In genomic region chr3:101677436-101678286, GRCh38 we compare ENCODE assay signal across 8 cellular contexts. TPM values are rescaled to one million over a fixed set of nuclear protein-coding genes. Genes with fewer than 3 reads are reported as not detected.
DNase-seq lines count a peak whose midpoint lies in the region; ATAC-seq and TF ChIP-seq lines count a peak whose summit lies in the region.

No MANE protein-coding gene starts in this region.

- ATAC-seq in GM21367 (IDR thresholded peaks at IDR 0.05; ENCODE audit: unreplicated experiment) (no peak), HG02884 (IDR thresholded peaks at IDR 0.05; ENCODE audit: unreplicated experiment) (no peak)

- peak; percentile 47 for DNase-seq in H9
- DNase-seq in activated CD4-positive, alpha-beta memory T cell treated with anti-CD3 and anti-CD28 coated beads, Interleukin-2, amount 10 ng/mL, durations not matched to agents 7 days and 5 days, result no peak
- no peak for DNase-seq in glutamatergic neuron
- no peak for DNase-seq in mucosa of gallbladder (ENCODE audit: low spot score)
- no peak for DNase-seq in AML-193 (lab: John Stamatoyannopoulos, UW)

- no peak overlapping the region for H2BK12ac ChIP-seq in H9 (ENCODE audit: insufficient read length, low read depth, low read length)

- H3K4me2 ChIP-seq in H9 (ENCODE audit: insufficient read depth, insufficient read length, low read length), result peak overlapping the region; percentile 24

- H3K4me3 ChIP-seq in skeletal muscle tissue (ENCODE audit: low read length in 3 of 3), result peak overlapping the region; percentile 57 to 90 (median 76)

- no peak overlapping the region for H3K14ac ChIP-seq in H9 (ENCODE audit: insufficient read depth, low read length)

- no peak overlapping the region for H2BK5ac ChIP-seq in H9 (ENCODE audit: insufficient read length, low read length)

- no peak overlapping the region for H3K56ac ChIP-seq in H9 (ENCODE audit: insufficient read length, low read depth, low read length)

- H3K9me3 ChIP-seq in H9 (ENCODE audit: control insufficient read depth, low read depth, low read length) (no peaks in the 10 kb centered on the region), skeletal muscle tissue (ENCODE audit: control insufficient read depth in 3 of 3, low read length in 3 of 3) (no peaks in the 10 kb centered on the region)

- H2BK15ac ChIP-seq in H9 (ENCODE audit: low read depth, low read length), result no peak overlapping the region

- H3K27ac ChIP-seq in H9 (ENCODE audit: insufficient read length, low read depth, low read length), result no peak overlapping the region
- peak overlapping the region; percentile 93 for H3K27ac ChIP-seq in skeletal muscle tissue (ENCODE audit: low read depth, low read length)

- TF ChIP-seq CTCF in H9 (conservative IDR thresholded peaks at IDR 0.05) (no peak), glutamatergic neuron (IDR thresholded peaks at IDR 0.05; ENCODE audit: partially characterized antibody, unreplicated experiment) (peak; percentile 8)

- POLR2A ChIA-PET in activated CD4-positive, alpha-beta memory T cell treated with anti-CD3 and anti-CD28 coated beads, Interleukin-2, amount 10 ng/mL, durations not matched to agents 7 days and 5 days (lab: Charles Lee), result interaction anchor here (0.8 to 4.1 kb wide), 15 partner anchors 9 to 1276 kb away, joined by 3 to 100 read pairs (median 6); partner anchors contain the start of genes CEP97, NFKBIZ, NXPE3 and PCNP

- H3K79me1 ChIP-seq in H9 (ENCODE audit: insufficient read depth, low read depth, low read length, poor library complexity, severe bottlenecking), result no peaks in the 10 kb centered on the region

- CTCF ChIA-PET in activated CD4-positive, alpha-beta memory T cell treated with anti-CD3 and anti-CD28 coated beads, Interleukin-2, amount 10 ng/mL, durations not matched to agents 7 days and 5 days (lab: Charles Lee), result interaction anchor here (1.4 to 3.1 kb wide), 2 partner anchors 9 to 47 kb away, joined by 3 to 18 read pairs; partner anchors contain the start of genes CEP97 and RPL24

- H4K91ac ChIP-seq in H9 (ENCODE audit: insufficient read length, low read depth, low read length), result no peak overlapping the region

- H3K9ac ChIP-seq in H9 (ENCODE audit: extremely low read depth, insufficient read length, low read length), result no peak overlapping the region
- H3K9ac ChIP-seq in skeletal muscle tissue (ENCODE audit: low read depth in 1 of 3, low read length in 3 of 3), result peak overlapping the region; percentile 58 to 99 (median 85)

- H2AK5ac ChIP-seq in H9 (ENCODE audit: insufficient read length, low read length), result no peak overlapping the region

- H3K27ac Mint-ChIP-seq in H9 (peak overlapping the region; percentile 87 to 98 (median 93); a peak in 5 of 7 replicates), glutamatergic neuron (ENCODE audit: unreplicated experiment) (peak overlapping the region; percentile 25)
- peak overlapping the region; percentile 97 for H3K27ac Mint-ChIP-seq in activated CD4-positive, alpha-beta memory T cell treated with anti-CD3 and anti-CD28 coated beads, Interleukin-2, amount 10 ng/mL, durations not matched to agents 7 days and 5 days

- H3K36me3 Mint-ChIP-seq in H9 (ENCODE audit: insufficient read depth in 1 of 3, low read depth in 3 of 3) (peaks cover 30 to 35% (median 32%) of the 10 kb centered on the region in 3 experiments), glutamatergic neuron (ENCODE audit: unreplicated experiment) (no peaks in the 10 kb centered on the region)
- H3K36me3 Mint-ChIP-seq in activated CD4-positive, alpha-beta memory T cell treated with anti-CD3 and anti-CD28 coated beads, Interleukin-2, amount 10 ng/mL, durations not matched to agents 7 days and 5 days (ENCODE audit: low read depth), result peaks cover 54% of the 10 kb centered on the region

- H2AFZ ChIP-seq in H9 (ENCODE audit: low read length), result no peak overlapping the region

- WGBS in H9 (ENCODE audit: extremely low coverage, insufficient read length, low lambda C conversion rate), result no CpG with 5 or more reads among the region's 29 CpGs

- H3K36me3 ChIP-seq in skeletal muscle tissue (ENCODE audit: control insufficient read depth in 3 of 3, insufficient read depth in 3 of 3, low read length in 3 of 3), result peaks cover 20 to 26% (median 21%) of the 10 kb centered on the region in 3 donors

- no peak overlapping the region for H3K23ac ChIP-seq in H9 (ENCODE audit: insufficient read length, low read depth, low read length)

- H3T11ph ChIP-seq in H9 (ENCODE audit: low read length), result no peak overlapping the region

- H3K4me3 Mint-ChIP-seq in H9 (peak overlapping the region; percentile 93 to 94), glutamatergic neuron (ENCODE audit: unreplicated experiment) (peak overlapping the region; percentile 83)
- H3K4me3 Mint-ChIP-seq in activated CD4-positive, alpha-beta memory T cell treated with anti-CD3 and anti-CD28 coated beads, Interleukin-2, amount 10 ng/mL, durations not matched to agents 7 days and 5 days, result peak overlapping the region; percentile 82

- H3K4me1 ChIP-seq in H9 (ENCODE audit: insufficient read depth, low read length), result no peaks in the 10 kb centered on the region
- peaks cover 9 to 18% (median 18%) of the 10 kb centered on the region in 3 donors for H3K4me1 ChIP-seq in skeletal muscle tissue (ENCODE audit: control insufficient read depth in 3 of 3, insufficient read depth in 3 of 3, low read length in 3 of 3)

- H4K20me1 ChIP-seq in H9 (ENCODE audit: control insufficient read depth, insufficient read depth, insufficient read length), result no peaks in the 10 kb centered on the region

- H3K27me3 ChIP-seq in H9 (ENCODE audit: insufficient read depth, low read length), result no peaks in the 10 kb centered on the region
- no peaks in the 10 kb centered on the region for H3K27me3 ChIP-seq in skeletal muscle tissue (ENCODE audit: control insufficient read depth in 3 of 3, insufficient read depth in 3 of 3, low read length in 3 of 3)

- no peaks in the 10 kb centered on the region for H3K9me3 Mint-ChIP-seq in H9
- no peaks in the 10 kb centered on the region for H3K9me3 Mint-ChIP-seq in activated CD4-positive, alpha-beta memory T cell treated with anti-CD3 and anti-CD28 coated beads, Interleukin-2, amount 10 ng/mL, durations not matched to agents 7 days and 5 days
- peaks cover 6% of the 10 kb centered on the region for H3K9me3 Mint-ChIP-seq in glutamatergic neuron (ENCODE audit: unreplicated experiment)

- H4K5ac ChIP-seq in H9 (ENCODE audit: insufficient read length, low read depth, low read length), result no peak overlapping the region

- H2BK120ac ChIP-seq in H9 (ENCODE audit: low read depth, low read length, poor library complexity, severe bottlenecking), result no peak overlapping the region

- H3K4ac ChIP-seq in H9 (ENCODE audit: low read depth, low read length), result no peak overlapping the region

- H3K27me3 Mint-ChIP-seq in H9 (ENCODE audit: low read depth) (peaks cover 1% of the 10 kb centered on the region; the same call in 1 of the 2 replicates), glutamatergic neuron (ENCODE audit: unreplicated experiment) (peaks cover 8% of the 10 kb centered on the region)
- no peaks in the 10 kb centered on the region for H3K27me3 Mint-ChIP-seq in activated CD4-positive, alpha-beta memory T cell treated with anti-CD3 and anti-CD28 coated beads, Interleukin-2, amount 10 ng/mL, durations not matched to agents 7 days and 5 days

- no peak overlapping the region for H4K8ac ChIP-seq in H9 (replicated peaks; ENCODE audit: insufficient read length, low read depth, low read length)

- no peaks in the 10 kb centered on the region for H3K23me2 ChIP-seq in H9 (ENCODE audit: insufficient read length, low read depth, low read length, poor library complexity, severe bottlenecking)

- peaks cover 14 to 23% of the 10 kb centered on the region in 2 experiments for H3K4me1 Mint-ChIP-seq in H9
- H3K4me1 Mint-ChIP-seq in activated CD4-positive, alpha-beta memory T cell treated with anti-CD3 and anti-CD28 coated beads, Interleukin-2, amount 10 ng/mL, durations not matched to agents 7 days and 5 days, result peaks cover 57% of the 10 kb centered on the region
- H3K4me1 Mint-ChIP-seq in glutamatergic neuron (ENCODE audit: low read depth, unreplicated experiment), result peaks cover 7% of the 10 kb centered on the region

- H2BK20ac ChIP-seq in H9 (ENCODE audit: low read depth, low read length, poor library complexity, severe bottlenecking), result no peak overlapping the region

- peaks cover 11% of the 10 kb centered on the region; the same call in 1 of the 2 replicates for H3K79me2 ChIP-seq in H9 (ENCODE audit: insufficient read depth, low read length)

- no peak overlapping the region for H3K18ac ChIP-seq in H9 (ENCODE audit: insufficient read length, low read depth, low read length)

RNA-seq across cellular contexts. Expression of gene ZBTB11, which starts 0.7 kb away (rescaled TPM):
- total RNA-seq in H9 (2021) (14.8 and 15.8 TPM in 2 replicates), glutamatergic neuron (ENCODE audit: unreplicated experiment) (15.7 TPM), skeletal muscle tissue (16.2 TPM), mucosa of gallbladder (15.5 TPM)
- 10 to 100 TPM; 29.3 to 31.9 TPM for total RNA-seq in activated CD4-positive, alpha-beta memory T cell treated with anti-CD3 and anti-CD28 coated beads, Interleukin-2, amount 10 ng/mL, durations not matched to agents 7 days and 5 days

RNA-seq across cellular contexts. Expression of gene RPL24, which starts 8.9 kb away (rescaled TPM):
- total RNA-seq in H9 (2021), result 1,904 and 1,919 TPM in 2 replicates
- 1,000 to 10,000 TPM; 1,033 to 1,040 TPM for total RNA-seq in activated CD4-positive, alpha-beta memory T cell treated with anti-CD3 and anti-CD28 coated beads, Interleukin-2, amount 10 ng/mL, durations not matched to agents 7 days and 5 days
- total RNA-seq in glutamatergic neuron (ENCODE audit: unreplicated experiment), result 864 TPM
- 5,603 TPM for total RNA-seq in skeletal muscle tissue
- total RNA-seq in mucosa of gallbladder, result 827 TPM

RNA-seq across cellular contexts. Expression of gene CEP97, which starts 46.8 kb away (rescaled TPM):
- 12.4 and 13.9 TPM in 2 replicates for total RNA-seq in H9 (2021)
- 10 to 100 TPM; 22.7 to 25.8 TPM for total RNA-seq in activated CD4-positive, alpha-beta memory T cell treated with anti-CD3 and anti-CD28 coated beads, Interleukin-2, amount 10 ng/mL, durations not matched to agents 7 days and 5 days
- 25.1 TPM for total RNA-seq in glutamatergic neuron (ENCODE audit: unreplicated experiment)
- 16.2 TPM for total RNA-seq in skeletal muscle tissue
- total RNA-seq in mucosa of gallbladder, result 10.6 TPM

Comparison
In these comparisons a context has a peak if more than half of its experiments do, and no peak if none do; other contexts are left out.
1. H3K27ac Mint-ChIP-seq: peak in every context shown above with its lines; median percentile 97 in activated CD4-positive, alpha-beta memory T cell treated with anti-CD3 and anti-CD28 coated beads, Interleukin-2, amount 10 ng/mL, durations not matched to agents 7 days and 5 days; 93 in H9; 25 in glutamatergic neuron.